Comparison of ENCODE assay signal across 28 cellular contexts in the genomic region with DNA sequence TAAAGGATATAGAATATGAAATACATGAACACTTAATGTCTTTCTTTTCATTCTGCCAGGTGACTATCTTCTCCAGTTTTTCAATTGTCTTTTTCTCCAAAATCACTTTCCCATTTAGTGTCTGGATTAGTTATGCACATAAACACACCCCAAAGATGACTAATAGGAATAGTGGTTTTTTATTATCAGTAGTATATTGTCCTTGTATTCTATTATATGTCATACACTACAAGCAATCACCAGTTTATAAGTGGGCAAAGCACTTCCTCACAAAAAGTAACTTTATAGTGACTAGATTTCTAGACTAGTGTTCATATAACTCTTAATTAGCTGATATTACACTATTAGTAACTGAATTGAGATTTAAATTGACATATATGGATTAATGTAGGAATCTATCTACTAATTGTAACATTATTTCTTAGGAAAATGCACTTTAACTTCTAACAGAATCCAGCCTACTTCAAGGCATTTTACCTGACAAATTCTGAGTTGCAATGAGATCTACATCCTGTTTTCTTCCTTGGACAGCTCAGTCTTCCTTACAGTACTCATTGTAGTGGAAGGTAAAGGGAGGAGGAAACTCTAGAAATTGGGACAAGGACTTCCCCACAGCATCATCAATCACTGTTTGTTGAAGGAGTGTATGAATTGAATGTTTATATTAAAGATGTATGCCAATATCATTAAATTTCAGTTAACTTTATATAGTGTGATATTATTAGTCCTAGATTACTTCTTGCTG.
"Had no signal": no experiment of that assay in that cellular context is flagged by ENCODE, and none has a peak within 500 bp of the region (broad histone marks: within the 10 kb centered on the region; RNA-seq: fewer than 3 reads in every experiment).

No MANE protein-coding gene starts in this region.

- H3K9me3 ChIP-seq: ascending aorta, MG63, SJSA1 had no signal

- DNase-seq: activated CD4-positive, alpha-beta memory T cell treated with anti-CD3 and anti-CD28 coated beads for 36 hours; activated CD4-positive, alpha-beta T cell treated with anti-CD3 and anti-CD28 coated beads, Interleukin-2, amount 10 ng/mL, durations not matched to agents 7 days and 5 days; activated CD4-positive, CD25-positive, alpha-beta regulatory T cell; activated CD8-positive, alpha-beta memory T cell treated with anti-CD3 and anti-CD28 coated beads for 24 hours; activated naive CD4-positive, alpha-beta T cell treated with anti-CD3 and anti-CD28 coated beads, Interleukin-2, amount 50 U/mL, for 16 hours; activated naive CD8-positive, alpha-beta T cell treated with anti-CD3 and anti-CD28 coated beads, Interleukin-2, amount 10 ng/mL, durations not matched to agents 7 days and 5 days; activated T-cell treated with anti-CD3 and anti-CD28 coated beads, Interleukin-2, amount 50 U/mL, for 72 hours; Kasumi-1; MG63; MV-4-11; NCI-H1092 treated with DMSO at 0.1 percent for 48 hours; NCI-H1417 treated with DMSO at 0.1 percent for 48 hours; NCI-H1694; NCI-H2029; NCI-H2107; NCI-H2171 treated with DMSO at 0.1 percent for 48 hours; NCI-H226; NCI-H510A; NCI-H526 treated with DMSO at 0.1 percent for 48 hours; NCI-H82; SHP77; T1000 had no signal

- H3K27me3 ChIP-seq: ascending aorta, cardiac muscle cell, MG63, SJSA1 had no signal

- FAIRE-seq: RCC 7860, TTC549 had no signal

- H3K36me3 ChIP-seq: cardiac muscle cell, MG63, SJSA1 had no signal

- H3K4me3 ChIP-seq: ascending aorta, cardiac muscle cell, MG63, SJSA1 had no signal

- H3K4me1 ChIP-seq: ascending aorta, SJSA1 had no signal

- H3K27ac ChIP-seq: ascending aorta, cardiac muscle cell, SJSA1, VCaP had no signal

- ATAC-seq: activated T-cell treated with anti-CD3 and anti-CD28 coated beads, Interleukin-2, amount 50 U/mL, for 72 hours had no signal
